21 cellular contexts compared by ENCODE assay signal in the genomic region with DNA sequence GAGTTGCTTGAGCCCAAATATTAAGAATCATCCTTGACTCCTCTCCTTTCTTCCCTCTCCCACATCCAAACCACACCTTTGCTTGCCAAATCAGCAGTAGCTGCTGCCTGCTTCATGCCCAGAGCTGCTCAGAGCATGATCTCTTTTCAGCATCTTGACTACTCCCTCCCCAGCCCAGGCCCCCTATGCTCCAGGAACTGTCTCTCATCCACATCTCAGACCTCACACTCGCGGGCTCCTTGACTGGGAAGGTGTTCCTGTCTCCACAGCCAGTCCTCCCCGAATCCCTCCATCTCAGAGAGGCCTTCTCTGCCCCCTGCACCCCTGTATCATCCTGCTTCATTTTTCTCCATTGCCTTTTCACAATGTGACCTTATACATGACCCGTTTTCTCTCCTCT.
DNase-seq lines count a peak whose midpoint lies in the region; ATAC-seq and TF ChIP-seq lines count a peak whose summit lies in the region.
"Had no signal": no experiment of that assay in that cellular context is flagged by ENCODE, and none has a peak within 500 bp of the region (broad histone marks: within the 10 kb centered on the region; RNA-seq: fewer than 3 reads in every experiment).

No MANE protein-coding gene starts in this region.

- no peaks in the 10 kb centered on the region for H3K4me1 ChIP-seq in stomach

- TF ChIP-seq CTCF in VCaP (conservative IDR thresholded peaks at IDR 0.05) (no peak), endothelial cell (IDR thresholded peaks at IDR 0.05; ENCODE audit: unreplicated experiment) (no peak), stomach (IDR thresholded peaks at IDR 0.05) (no peak)

- no peaks in the 10 kb centered on the region for H3K27me3 Mint-ChIP-seq in activated naive CD8-positive, alpha-beta T cell
- peaks cover 19% of the 10 kb centered on the region for H3K27me3 Mint-ChIP-seq in activated naive CD8-positive, alpha-beta T cell treated with anti-CD3 and anti-CD28 coated beads, Interleukin-2, amount 50 U/mL, for 24 hours
- peaks cover 18% of the 10 kb centered on the region for H3K27me3 Mint-ChIP-seq in endothelial cell (ENCODE audit: unreplicated experiment)

- H3K27me3 ChIP-seq in stomach: peaks cover 0 to 15% (median 0%) of the 10 kb centered on the region in 3 donors

- H3K27ac ChIP-seq in VCaP (peak overlapping the region; percentile 54), stomach (no peak overlapping the region)
- H3K27ac ChIP-seq: BLaER1 had no signal

- no peak for TF ChIP-seq EP300 in stomach (IDR thresholded peaks at IDR 0.05)

- no peak for TF ChIP-seq POLR2A in stomach (IDR thresholded peaks at IDR 0.05)

- H3K27ac Mint-ChIP-seq in activated naive CD8-positive, alpha-beta T cell: peak overlapping the region; percentile 18
- H3K27ac Mint-ChIP-seq in activated naive CD8-positive, alpha-beta T cell treated with anti-CD3 and anti-CD28 coated beads, Interleukin-2, amount 50 U/mL, for 24 hours: no peak overlapping the region
- H3K27ac Mint-ChIP-seq in endothelial cell (ENCODE audit: unreplicated experiment): peak overlapping the region; percentile 44
- H3K27ac Mint-ChIP-seq: CD8-positive, alpha-beta T cell had no signal

- no peak for ATAC-seq in activated naive CD8-positive, alpha-beta T cell treated with anti-CD3 and anti-CD28 coated beads, Interleukin-2, amount 50 U/mL, for 24 hours
- ATAC-seq in GM18861 (IDR thresholded peaks at IDR 0.05; ENCODE audit: unreplicated experiment): no peak
- ATAC-seq: CD8-positive, alpha-beta T cell; HCT116; K562; Right ventricle myocardium inferior had no signal

- peaks cover 46% of the 10 kb centered on the region for H3K4me1 Mint-ChIP-seq in activated naive CD8-positive, alpha-beta T cell (ENCODE audit: low read depth)
- H3K4me1 Mint-ChIP-seq in activated naive CD8-positive, alpha-beta T cell treated with anti-CD3 and anti-CD28 coated beads, Interleukin-2, amount 50 U/mL, for 24 hours: peaks cover 59% of the 10 kb centered on the region
- H3K4me1 Mint-ChIP-seq in endothelial cell (ENCODE audit: unreplicated experiment): no peaks in the 10 kb centered on the region

- no peaks in the 10 kb centered on the region for H3K36me3 Mint-ChIP-seq in activated naive CD8-positive, alpha-beta T cell
- H3K36me3 Mint-ChIP-seq in activated naive CD8-positive, alpha-beta T cell treated with anti-CD3 and anti-CD28 coated beads, Interleukin-2, amount 50 U/mL, for 24 hours (ENCODE audit: low read depth): peaks cover 13% of the 10 kb centered on the region
- H3K36me3 Mint-ChIP-seq in endothelial cell (ENCODE audit: low read depth, unreplicated experiment): peaks cover 13% of the 10 kb centered on the region
- H3K36me3 Mint-ChIP-seq: CD8-positive, alpha-beta T cell had no signal

- no peaks in the 10 kb centered on the region for H3K36me3 ChIP-seq in stomach
- H3K36me3 ChIP-seq: BLaER1 had no signal

- DNase-seq in activated naive CD8-positive, alpha-beta T cell treated with anti-CD3 and anti-CD28 coated beads, Interleukin-2, amount 50 U/mL, for 24 hours: no peak
- no peak for DNase-seq in endothelial cell (ENCODE audit: low spot score)
- DNase-seq in stomach: peak; percentile 11
- DNase-seq in superior temporal gyrus (ENCODE audit: extremely low spot score): no peak
- DNase-seq: Calu3; GF-D8; GOT3; NCI-H1092 treated with DMSO at 0.1 percent for 48 hours; NCI-H146; NCI-H2029 treated with DMSO at 0.1 percent for 48 hours; NCI-H748 treated with DMSO at 0.1 percent for 48 hours; NK-92 treated with Interleukin-12 subunit alpha and Interleukin-12 subunit beta, amount 100 ng/mL, for 24 hours had no signal

- peaks cover 0 to 8% (median 2%) of the 10 kb centered on the region in 4 donors for H3K9me3 ChIP-seq in stomach

- H3K9me3 Mint-ChIP-seq in activated naive CD8-positive, alpha-beta T cell (ENCODE audit: low read depth): peaks cover 5% of the 10 kb centered on the region
- H3K9me3 Mint-ChIP-seq in activated naive CD8-positive, alpha-beta T cell treated with anti-CD3 and anti-CD28 coated beads, Interleukin-2, amount 50 U/mL, for 24 hours: peaks cover 15% of the 10 kb centered on the region
- H3K9me3 Mint-ChIP-seq in endothelial cell (ENCODE audit: unreplicated experiment): peaks cover 32% of the 10 kb centered on the region

- H3K4me3 ChIP-seq in stomach: no peak overlapping the region
- H3K4me3 ChIP-seq: A549, BLaER1, K562 had no signal

- no peak overlapping the region for H3K4me3 Mint-ChIP-seq in activated naive CD8-positive, alpha-beta T cell
- no peak overlapping the region for H3K4me3 Mint-ChIP-seq in activated naive CD8-positive, alpha-beta T cell treated with anti-CD3 and anti-CD28 coated beads, Interleukin-2, amount 50 U/mL, for 24 hours
- H3K4me3 Mint-ChIP-seq in endothelial cell (ENCODE audit: unreplicated experiment): peak overlapping the region; percentile 3
- H3K4me3 Mint-ChIP-seq: CD8-positive, alpha-beta T cell had no signal

- intact Hi-C loops in stomach (cut with DNase I; ENCODE audit: low total_unique reads): no loop called here

- 73 to 89% (median 82%) methylated on average over 4 of the region's 4 CpGs for WGBS in stomach, 5 donors
